Comparison of ENCODE assay signal across 20 cellular contexts in the genomic region with DNA sequence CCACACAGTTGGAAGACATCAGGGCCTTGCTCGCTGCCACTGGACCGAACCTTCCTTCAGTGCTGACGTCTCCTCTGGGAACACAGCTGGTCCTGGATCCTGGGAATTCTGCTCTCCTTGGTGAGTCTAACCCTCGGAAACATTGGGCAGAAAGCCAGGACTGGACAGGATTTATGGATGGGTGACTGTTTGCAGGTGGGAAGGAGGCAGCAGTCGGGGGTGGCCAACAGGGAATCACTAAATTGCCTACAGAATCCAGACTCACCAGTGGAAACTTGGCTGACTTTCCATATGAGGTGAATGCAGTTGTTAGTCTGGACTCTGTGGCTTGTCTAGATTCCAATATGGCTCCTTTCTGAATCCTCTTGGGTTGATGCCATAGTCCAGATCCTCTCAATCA.
DNase-seq lines count a peak whose midpoint lies in the region; ATAC-seq and TF ChIP-seq lines count a peak whose summit lies in the region.
"Had no signal": no experiment of that assay in that cellular context is flagged by ENCODE, and none has a peak within 500 bp of the region (broad histone marks: within the 10 kb centered on the region; RNA-seq: fewer than 3 reads in every experiment).

No MANE protein-coding gene starts in this region.

- no peaks in the 10 kb centered on the region for H4K20me1 ChIP-seq in GM23248 (ENCODE audit: insufficient read depth)

- H3K4me3 ChIP-seq in GM23248 (no peak overlapping the region), vagina (no peak overlapping the region)
- H3K4me3 ChIP-seq: pancreas, tibial nerve had no signal

- H3K9me2 ChIP-seq in GM23248 (ENCODE audit: insufficient read depth) = no peaks in the 10 kb centered on the region

- H3K36me3 ChIP-seq in GM23248 (ENCODE audit: low read depth) (peaks cover 80% of the 10 kb centered on the region), vagina (no peaks in the 10 kb centered on the region)
- H3K36me3 ChIP-seq: pancreas, tibial nerve had no signal

- TF ChIP-seq POLR2A in vagina (IDR thresholded peaks at IDR 0.05) = no peak

- H3K79me2 ChIP-seq in GM23248 (ENCODE audit: insufficient read depth) = peaks cover 35% of the 10 kb centered on the region

- 89 to 90% methylated on average over 5 of the region's 5 CpGs for WGBS in GM23248 (ENCODE audit: low coverage in 1 of 2, low lambda C conversion rate in 2 of 2, missing lambda C conversion rate in 2 of 2), 2 experiments

- no peak overlapping the region for H2AFZ ChIP-seq in GM23248

- no peaks in the 10 kb centered on the region for H3K4me1 ChIP-seq in GM23248 (ENCODE audit: insufficient read depth)
- no peaks in the 10 kb centered on the region for H3K4me1 ChIP-seq in vagina
- H3K4me1 ChIP-seq: pancreas had no signal

- no peak for TF ChIP-seq CTCF in vagina (IDR thresholded peaks at IDR 0.05)

- H3K9me3 ChIP-seq in GM23248 (ENCODE audit: low read depth) (no peaks in the 10 kb centered on the region), vagina (no peaks in the 10 kb centered on the region)
- H3K9me3 ChIP-seq: pancreas, tibial nerve had no signal

- in situ Hi-C loops in GM23248 (cut with MboI) = no loop called here

- H3K27ac ChIP-seq in GM23248 (no peak overlapping the region), vagina (no peak overlapping the region)
- H3K27ac ChIP-seq: pancreas, tibial nerve had no signal

- H3K9ac ChIP-seq in GM23248 = no peak overlapping the region

- ATAC-seq in SK-N-SH treated with all-trans-retinoic acid at 6 μM for 48 hours (peak; percentile 28; the same call in 1 of the 3 replicates), HG03039 (IDR thresholded peaks at IDR 0.05; ENCODE audit: unreplicated experiment) (no peak), HG02852 (IDR thresholded peaks at IDR 0.05; ENCODE audit: unreplicated experiment) (no peak)
- ATAC-seq: natural killer cell; pancreas; stimulated activated naive CD8-positive, alpha-beta T cell treated with anti-CD3 and anti-CD28 coated beads, Interleukin-15, Interleukin-2, amounts not matched to agents 100 U/mL and 50 U/mL, for 24 hours; WTC11 had no signal

- H3K27me3 ChIP-seq in GM23248 (replicated peaks; ENCODE audit: insufficient read depth) = no peaks in the 10 kb centered on the region
- no peaks in the 10 kb centered on the region for H3K27me3 ChIP-seq in vagina
- H3K27me3 ChIP-seq: pancreas, tibial nerve had no signal

- DNase-seq in COLO668 (lab: John Stamatoyannopoulos, UW; ENCODE audit: unreplicated experiment) (peak; percentile 41), GM23248 (peak; percentile 22), kidney tubule cell (ENCODE audit: low spot score) (peak; percentile 61), vagina (ENCODE audit: extremely low spot score in 2 of 2) (no peak), NCI-H1092 treated with DMSO at 0.1 percent for 48 hours (lab: John Stamatoyannopoulos, UW) (no peak)
- DNase-seq: activated CD4-positive, alpha-beta memory T cell treated with anti-CD3 and anti-CD28 coated beads for 36 hours; activated naive CD4-positive, alpha-beta T cell treated with anti-CD3 and anti-CD28 coated beads for 36 hours; anterior cingulate cortex; H7; natural killer cell; NCI-H2081 treated with DMSO at 0.1 percent for 48 hours; NCI-H526; pancreas; stimulated activated CD4-positive, alpha-beta T cell treated with anti-CD3 and anti-CD28 coated beads, Interleukin-1b, Interleukin-23, amount 100 ng/mL, for 48 hours; stimulated activated naive CD8-positive, alpha-beta T cell treated with anti-CD3 and anti-CD28 coated beads, Interleukin-15, Interleukin-2, amounts not matched to agents 100 U/mL and 50 U/mL, for 24 hours had no signal

- no peak overlapping the region for H3K4me2 ChIP-seq in GM23248 (ENCODE audit: unreplicated experiment)

- intact Hi-C loops in vagina (cut with DNase I) = no loop called here

- peaks cover 67% of the 10 kb centered on the region for H3F3A ChIP-seq in GM23248 (ENCODE audit: insufficient read depth)

TF ChIP-seq in SK-N-SH treated with all-trans-retinoic acid at 6 μM for 48 hours, 23 proteins besides CTCF, POLR2A, EP300 and RAD21:
- TF ChIP-seq ZNF565 (CRISPR knock-in tag; conservative IDR thresholded peaks at IDR 0.05; ENCODE audit: low read depth) (no peak), TSHZ2 (CRISPR knock-in tag; IDR thresholded peaks at IDR 0.05) (no peak), ESRRG (CRISPR knock-in tag; IDR thresholded peaks at IDR 0.05) (no peak), ISL1 (CRISPR knock-in tag; IDR thresholded peaks at IDR 0.05) (no peak), POU6F1 (CRISPR knock-in tag; IDR thresholded peaks at IDR 0.05; ENCODE audit: borderline replicate concordance, low read depth) (no peak)
- TF ChIP-seq, protein P1, sequence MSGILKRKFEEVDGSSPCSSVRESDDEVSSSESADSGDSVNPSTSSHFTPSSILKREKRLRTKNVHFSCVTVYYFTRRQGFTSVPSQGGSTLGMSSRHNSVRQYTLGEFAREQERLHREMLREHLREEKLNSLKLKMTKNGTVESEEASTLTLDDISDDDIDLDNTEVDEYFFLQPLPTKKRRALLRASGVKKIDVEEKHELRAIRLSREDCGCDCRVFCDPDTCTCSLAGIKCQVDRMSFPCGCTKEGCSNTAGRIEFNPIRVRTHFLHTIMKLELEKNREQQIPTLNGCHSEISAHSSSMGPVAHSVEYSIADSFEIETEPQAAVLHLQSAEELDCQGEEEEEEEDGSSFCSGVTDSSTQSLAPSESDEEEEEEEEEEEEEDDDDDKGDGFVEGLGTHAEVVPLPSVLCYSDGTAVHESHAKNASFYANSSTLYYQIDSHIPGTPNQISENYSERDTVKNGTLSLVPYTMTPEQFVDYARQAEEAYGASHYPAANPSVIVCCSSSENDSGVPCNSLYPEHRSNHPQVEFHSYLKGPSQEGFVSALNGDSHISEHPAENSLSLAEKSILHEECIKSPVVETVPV (CRISPR knock-in tag; IDR thresholded peaks at IDR 0.05) = no peak

Comparison
In these comparisons a context has a peak if more than half of its experiments do, and no peak if none do; other contexts are left out.
1. DNase-seq: peak in COLO668 (single experiment), GM23248 (single experiment) and kidney tubule cell (single experiment); none in vagina (0 of 2) and NCI-H1092 treated with DMSO at 0.1 percent for 48 hours (single experiment).